Comparison of ENCODE assay signal across 8 cellular contexts in genomic region chr7:130912910-130913720, GRCh38.
DNase-seq lines count a peak whose midpoint lies in the region; ATAC-seq and TF ChIP-seq lines count a peak whose summit lies in the region.

No MANE protein-coding gene starts in this region.

- H3K9ac ChIP-seq in SK-N-SH, result peak overlapping the region; percentile 98

- H3K36me3 ChIP-seq in BJ (ENCODE audit: control insufficient read depth, insufficient read depth, low read length) (peaks cover 5% of the 10 kb centered on the region; the same call in 1 of the 2 replicates), SK-N-SH (replicated peaks in 1 of 2; ENCODE audit: control insufficient read depth in 1 of 2, insufficient read depth in 2 of 2, low read length in 1 of 2) (peaks cover 2 to 36% of the 10 kb centered on the region in 2 experiments), spleen (peaks cover 0 to 24% (median 2%) of the 10 kb centered on the region in 6 donors)

- TF ChIP-seq CTCF in BJ (IDR thresholded peaks at IDR 0.05; ENCODE audit: insufficient read depth, low read depth, low read length) (no peak), SK-N-SH (IDR thresholded peaks at IDR 0.05) (no peak), spleen (IDR thresholded peaks at IDR 0.05 in 8 of 11, conservative IDR thresholded peaks at IDR 0.05 in 3 of 11) (no peak)

- H3F3A ChIP-seq in SK-N-SH (replicated peaks; ENCODE audit: insufficient read depth), result peaks cover 91% of the 10 kb centered on the region

- no peaks in the 10 kb centered on the region for H3K9me2 ChIP-seq in SK-N-SH

- peaks cover 89% of the 10 kb centered on the region for H3K79me2 ChIP-seq in SK-N-SH (ENCODE audit: insufficient read depth)

- peak; percentile 95 for DNase-seq in BJ (ENCODE audit: low read depth)
- DNase-seq in SK-N-SH, result no peak
- peak; percentile 75 to 92 for DNase-seq in activated naive CD4-positive, alpha-beta T cell treated with anti-CD3 and anti-CD28 coated beads, Interleukin-2, amount 50 U/mL, for 72 hours (ENCODE audit: low spot score in 2 of 2)
- DNase-seq in left ventricle myocardium superior, result peak; percentile 70
- DNase-seq in spleen, result peak; percentile 91
- no peak for DNase-seq in D341Med (ENCODE audit: low spot score)

- no peaks in the 10 kb centered on the region for H3K27me3 ChIP-seq in BJ (ENCODE audit: control insufficient read depth, insufficient read depth, low read length)
- no peaks in the 10 kb centered on the region for H3K27me3 ChIP-seq in SK-N-SH (ENCODE audit: insufficient read depth)
- no peaks in the 10 kb centered on the region for H3K27me3 ChIP-seq in spleen (replicated peaks in 1 of 7)

- TF ChIP-seq EP300 in SK-N-SH (IDR thresholded peaks at IDR 0.05; ENCODE audit: borderline replicate concordance in 1 of 2, low read depth in 1 of 2, low read length in 1 of 2), result peak; percentile 61 to 99

- peaks cover 48 to 66% of the 10 kb centered on the region in 2 donors for H3K36me3 Mint-ChIP-seq in activated naive CD4-positive, alpha-beta T cell treated with anti-CD3 and anti-CD28 coated beads, Interleukin-2, amount 50 U/mL, for 72 hours

- POLR2A ChIA-PET in BJ (lab: Charles Lee) (interaction anchor here (0.6 to 2.2 kb wide), 7 partner anchors 9 to 127 kb away, joined by 3 to 19 read pairs (median 4); no protein-coding TSS in a partner anchor), SK-N-SH (lab: Yijun Ruan, JAX) (no interaction called here)

- TF ChIP-seq RAD21 in SK-N-SH (IDR thresholded peaks at IDR 0.05; ENCODE audit: low read length), result no peak

- peak overlapping the region; percentile 70 for H3K4me3 ChIP-seq in BJ (ENCODE audit: low read depth, low read length)
- peak overlapping the region; percentile 62 to 68 for H3K4me3 ChIP-seq in SK-N-SH (ENCODE audit: low read depth in 2 of 2, low read length in 1 of 2)
- H3K4me3 ChIP-seq in spleen, result peak overlapping the region; percentile 28 to 81 (median 56)

- no peak overlapping the region for H2AFZ ChIP-seq in SK-N-SH (ENCODE audit: low read depth)

- peaks cover 21% of the 10 kb centered on the region for H4K20me1 ChIP-seq in SK-N-SH (ENCODE audit: insufficient read depth)

- no peaks in the 10 kb centered on the region for H3K9me3 Mint-ChIP-seq in activated naive CD4-positive, alpha-beta T cell treated with anti-CD3 and anti-CD28 coated beads, Interleukin-2, amount 50 U/mL, for 72 hours

- WGBS in SK-N-SH (ENCODE audit: low lambda C conversion rate), result 9% methylated on average over 17 of the region's 17 CpGs
- 0 to 1% (median 0%) methylated on average over 17 of the region's 17 CpGs for WGBS in spleen, 5 donors

- H3K9me3 ChIP-seq in SK-N-SH (no peaks in the 10 kb centered on the region), spleen (no peaks in the 10 kb centered on the region)

- H3K27ac Mint-ChIP-seq in activated naive CD4-positive, alpha-beta T cell treated with anti-CD3 and anti-CD28 coated beads, Interleukin-2, amount 50 U/mL, for 72 hours, result peak overlapping the region; percentile 95 to 98

- intact Hi-C loops in left ventricle myocardium superior (cut with micrococcal nuclease), result no loop called here
- intact Hi-C loops in spleen (cut with DNase I; ENCODE audit: low total_unique reads), result no loop called here

- H3K27ac ChIP-seq in SK-N-SH (ENCODE audit: low read depth in 2 of 2, low read length in 1 of 2) (peak overlapping the region; percentile 94 to 100), spleen (peak overlapping the region; percentile 79 to 93 (median 90))

- H3K4me1 ChIP-seq in SK-N-SH (ENCODE audit: control insufficient read depth in 1 of 2, insufficient read depth in 2 of 2, low read depth in 1 of 2, low read length in 1 of 2) (peaks cover 9 to 46% of the 10 kb centered on the region in 2 experiments), spleen (peaks cover 53 to 100% (median 89%) of the 10 kb centered on the region in 6 donors)

- ATAC-seq in GM19395 (IDR thresholded peaks at IDR 0.05; ENCODE audit: unreplicated experiment) (peak; percentile 92), HG03469 (IDR thresholded peaks at IDR 0.05; ENCODE audit: unreplicated experiment) (peak; percentile 74), left ventricle myocardium superior (peak; percentile 64)
- ATAC-seq in activated naive CD4-positive, alpha-beta T cell treated with anti-CD3 and anti-CD28 coated beads, Interleukin-2, amount 50 U/mL, for 72 hours, result peak; percentile 79 to 84

- TF ChIP-seq POLR2A in spleen (IDR thresholded peaks at IDR 0.05), result peak in 1 of 3 donors; percentile 52

- peak overlapping the region; percentile 89 for H3K4me2 ChIP-seq in SK-N-SH

- CTCF ChIA-PET in BJ (lab: Yijun Ruan, JAX) (interaction anchor here (0.6 to 1.8 kb wide), 6 partner anchors 9 to 127 kb away, joined by 3 to 7 read pairs (median 4); no protein-coding TSS in a partner anchor), SK-N-SH (lab: Yijun Ruan, JAX) (no interaction called here)

TF ChIP-seq in SK-N-SH, 30 proteins besides CTCF, POLR2A, EP300 and RAD21 (continues in another document):
- no peak for TF ChIP-seq NRF1 (IDR thresholded peaks at IDR 0.05; ENCODE audit: low read depth, low read length)
- TF ChIP-seq RFX5 (IDR thresholded peaks at IDR 0.05; ENCODE audit: low read length), result no peak
- TF ChIP-seq SMC3 (IDR thresholded peaks at IDR 0.05; ENCODE audit: low read depth, low read length), result no peak
- TF ChIP-seq MAX (IDR thresholded peaks at IDR 0.05; ENCODE audit: low read depth), result peak; percentile 98
- no peak for TF ChIP-seq RCOR1 (IDR thresholded peaks at IDR 0.05; ENCODE audit: low read length)
- TF ChIP-seq CHD2 (IDR thresholded peaks at IDR 0.05; ENCODE audit: low read length, partially characterized antibody), result no peak
- peak; percentile 81; the same call in 1 of the 2 replicates for TF ChIP-seq PBX3 (IDR thresholded peaks at IDR 0.05)
- TF ChIP-seq FOXM1 (IDR thresholded peaks at IDR 0.05; ENCODE audit: low read depth), result peak; percentile 97
- TF ChIP-seq NFIC (IDR thresholded peaks at IDR 0.05; ENCODE audit: borderline replicate concordance), result peak; percentile 90
- TF ChIP-seq SIN3A (IDR thresholded peaks at IDR 0.05; ENCODE audit: borderline replicate concordance, low read depth, low read length), result peak; percentile 90
- TF ChIP-seq MEF2A (IDR thresholded peaks at IDR 0.05; ENCODE audit: borderline replicate concordance, low read depth), result peak; percentile 81
- no peak for TF ChIP-seq GATA2 (CRISPR knock-in tag; IDR thresholded peaks at IDR 0.05)
- peak; percentile 84 for TF ChIP-seq TAF1 (IDR thresholded peaks at IDR 0.05; ENCODE audit: borderline replicate concordance, low read depth, low read length)
- TF ChIP-seq USF1 (IDR thresholded peaks at IDR 0.05; ENCODE audit: borderline replicate concordance, low read depth), result peak; percentile 80
- peak; percentile 70 for TF ChIP-seq YY1 (IDR thresholded peaks at IDR 0.05; ENCODE audit: low read depth)
- no peak for TF ChIP-seq IRF3 (IDR thresholded peaks at IDR 0.05; ENCODE audit: low read depth, low read length)
- no peak for TF ChIP-seq USF2 (IDR thresholded peaks at IDR 0.05; ENCODE audit: borderline replicate concordance, low read depth, low read length)

Comparison
In these comparisons a context has a peak if more than half of its experiments do, and no peak if none do; other contexts are left out.
1. DNase-seq: peak in BJ (single experiment), activated naive CD4-positive, alpha-beta T cell treated with anti-CD3 and anti-CD28 coated beads, Interleukin-2, amount 50 U/mL, for 72 hours (2 of 2), left ventricle myocardium superior (single experiment) and spleen (single experiment); none in SK-N-SH (single experiment) and D341Med (single experiment).
2. Peak in every context shown above with its lines, with median percentiles within 50 percentile points of each other: H3K4me3 ChIP-seq and ATAC-seq.